8 cellular contexts compared by ENCODE assay signal in genomic region chr6:7262037-7262461, GRCh38. TPM values are rescaled to one million over a fixed set of nuclear protein-coding genes. Genes with fewer than 3 reads are reported as not detected.
DNase-seq lines count a peak whose midpoint lies in the region; ATAC-seq and TF ChIP-seq lines count a peak whose summit lies in the region.

No MANE protein-coding gene starts in this region.

- H3K36me3 ChIP-seq in WERI-Rb-1 (no peaks in the 10 kb centered on the region), right atrium auricular region (no peaks in the 10 kb centered on the region), spleen (no peaks in the 10 kb centered on the region)

- no peak for TF ChIP-seq POLR2A in spleen (IDR thresholded peaks at IDR 0.05)

- H3K4me1 ChIP-seq in right atrium auricular region = peaks cover 0 to 14% of the 10 kb centered on the region in 2 donors
- H3K4me1 ChIP-seq in spleen = peaks cover 7 to 73% (median 35%) of the 10 kb centered on the region in 6 donors

- intact Hi-C loops in spleen (cut with DNase I; ENCODE audit: low total_unique reads) = no loop called here

- no peaks in the 10 kb centered on the region for H3K36me3 Mint-ChIP-seq in T-helper 1 cell treated with Interleukin-12 subunit alpha and Interleukin-12 subunit beta and Interleukin-4 antibody, amounts not matched to agents 30 μg/mL and 1 μg/mL, for 36 hours (ENCODE audit: low read depth)

- H3K4me1 Mint-ChIP-seq in T-helper 1 cell treated with Interleukin-12 subunit alpha and Interleukin-12 subunit beta and Interleukin-4 antibody, amounts not matched to agents 30 μg/mL and 1 μg/mL, for 36 hours (ENCODE audit: low read depth) = peaks cover 16% of the 10 kb centered on the region

- H3K27ac ChIP-seq in WERI-Rb-1 (peak overlapping the region; percentile 87), right atrium auricular region (no peak overlapping the region), spleen (peak overlapping the region in 4 of 8 donors; percentile 70 to 86 (median 82))

- no peak for TF ChIP-seq CTCF in WERI-Rb-1 (IDR thresholded peaks at IDR 0.05; ENCODE audit: low read depth, low read length)
- no peak for TF ChIP-seq CTCF in right atrium auricular region (IDR thresholded peaks at IDR 0.05)
- no peak for TF ChIP-seq CTCF in spleen (IDR thresholded peaks at IDR 0.05 in 8 of 11, conservative IDR thresholded peaks at IDR 0.05 in 3 of 11)

- H3K27me3 Mint-ChIP-seq in T-helper 1 cell treated with Interleukin-12 subunit alpha and Interleukin-12 subunit beta and Interleukin-4 antibody, amounts not matched to agents 30 μg/mL and 1 μg/mL, for 36 hours (ENCODE audit: low read depth) = peaks cover 27% of the 10 kb centered on the region

- DNase-seq in T-helper 1 cell (no peak), WERI-Rb-1 (peak; percentile 100), right atrium auricular region (ENCODE audit: low spot score) (no peak), spleen (peak; percentile 78), cerebellar cortex (ENCODE audit: low spot score) (no peak), AML-193 (lab: John Stamatoyannopoulos, UW) (no peak)

- H3K27me3 ChIP-seq in WERI-Rb-1 (ENCODE audit: insufficient read depth, low read depth, severe bottlenecking) (no peaks in the 10 kb centered on the region), right atrium auricular region (no peaks in the 10 kb centered on the region), spleen (replicated peaks in 1 of 7) (peaks cover 0 to 3% (median 0%) of the 10 kb centered on the region in 7 donors)

- peak overlapping the region; percentile 85 for H3K4me3 Mint-ChIP-seq in T-helper 1 cell treated with Interleukin-12 subunit alpha and Interleukin-12 subunit beta and Interleukin-4 antibody, amounts not matched to agents 30 μg/mL and 1 μg/mL, for 36 hours

- WGBS in spleen, 5 donors = 37 to 67% (median 63%) methylated on average over 8 to 9 of the region's 9 CpGs

- no peak for ATAC-seq in GM21360 (IDR thresholded peaks at IDR 0.05; ENCODE audit: unreplicated experiment)

- H3K4me3 ChIP-seq in WERI-Rb-1 (ENCODE audit: low read depth, low read length) (peak overlapping the region; percentile 52), right atrium auricular region (peak overlapping the region; percentile 60 to 67), spleen (peak overlapping the region in 4 of 8 donors; percentile 40 to 78 (median 53))

- H3K27ac Mint-ChIP-seq in T-helper 1 cell treated with Interleukin-12 subunit alpha and Interleukin-12 subunit beta and Interleukin-4 antibody, amounts not matched to agents 30 μg/mL and 1 μg/mL, for 36 hours = no peak overlapping the region

- H3K9me3 ChIP-seq in WERI-Rb-1 (ENCODE audit: severe bottlenecking) (peaks cover 5% of the 10 kb centered on the region), right atrium auricular region (no peaks in the 10 kb centered on the region), spleen (peaks cover 0 to 8% (median 0%) of the 10 kb centered on the region in 8 donors)

- H3K9me3 Mint-ChIP-seq in T-helper 1 cell treated with Interleukin-12 subunit alpha and Interleukin-12 subunit beta and Interleukin-4 antibody, amounts not matched to agents 30 μg/mL and 1 μg/mL, for 36 hours = peaks cover 4% of the 10 kb centered on the region

RNA-seq across cellular contexts. Expression of gene SSR1, which starts 51.0 kb away (rescaled TPM):
- total RNA-seq in right atrium auricular region (10 to 100 TPM; 30.2 to 41.7 TPM), spleen (100 to 1,000 TPM in 4 of 7 donors, 10 to 100 TPM in 3; 70.7 to 132 (median 114) TPM)
- polyA plus RNA-seq in spleen = 10 to 100 TPM; 15.8 to 21.8 (median 20.9) TPM

Comparison
In these comparisons a context has a peak if more than half of its experiments do, and no peak if none do; other contexts are left out.
1. DNase-seq: peak in WERI-Rb-1 (single experiment) and spleen (single experiment); none in T-helper 1 cell (0 of 5), right atrium auricular region (single experiment), cerebellar cortex (single experiment) and AML-193 (0 of 2).